1 cellular context compared by ENCODE assay signal in genomic region chr20:38745757-38746156, GRCh38.
TF ChIP-seq lines count a peak whose summit lies in the region.

No MANE protein-coding gene starts in this region.

TF ChIP-seq in GM12878, 131 proteins besides CTCF, POLR2A, EP300 and RAD21:
- TF ChIP-seq NBN (IDR thresholded peaks at IDR 0.05), result no peak
- peak; percentile 46; the same call in 1 of the 2 replicates for TF ChIP-seq RAD51 (IDR thresholded peaks at IDR 0.05)
- TF ChIP-seq, protein P1, sequence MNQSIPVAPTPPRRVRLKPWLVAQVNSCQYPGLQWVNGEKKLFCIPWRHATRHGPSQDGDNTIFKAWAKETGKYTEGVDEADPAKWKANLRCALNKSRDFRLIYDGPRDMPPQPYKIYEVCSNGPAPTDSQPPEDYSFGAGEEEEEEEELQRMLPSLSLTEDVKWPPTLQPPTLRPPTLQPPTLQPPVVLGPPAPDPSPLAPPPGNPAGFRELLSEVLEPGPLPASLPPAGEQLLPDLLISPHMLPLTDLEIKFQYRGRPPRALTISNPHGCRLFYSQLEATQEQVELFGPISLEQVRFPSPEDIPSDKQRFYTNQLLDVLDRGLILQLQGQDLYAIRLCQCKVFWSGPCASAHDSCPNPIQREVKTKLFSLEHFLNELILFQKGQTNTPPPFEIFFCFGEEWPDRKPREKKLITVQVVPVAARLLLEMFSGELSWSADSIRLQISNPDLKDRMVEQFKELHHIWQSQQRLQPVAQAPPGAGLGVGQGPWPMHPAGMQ (IDR thresholded peaks at IDR 0.05; ENCODE audit: borderline replicate concordance), result no peak
- TF ChIP-seq HDAC6 (IDR thresholded peaks at IDR 0.05; ENCODE audit: unreplicated experiment), result no peak
- TF ChIP-seq MXI1 (IDR thresholded peaks at IDR 0.05; ENCODE audit: low read depth, low read length), result no peak
- TF ChIP-seq CBX5 (IDR thresholded peaks at IDR 0.05; ENCODE audit: low read depth), result no peak
